In genomic region chr21:38999148-38999547, GRCh38 we compare ENCODE assay signal across 1 cellular context.
TF ChIP-seq lines count a peak whose summit lies in the region.

No MANE protein-coding gene starts in this region.

TF ChIP-seq in SK-N-SH, 30 proteins besides CTCF, POLR2A, EP300 and RAD21 (continued from another document):
- TF ChIP-seq ZBTB33 (IDR thresholded peaks at IDR 0.05; ENCODE audit: borderline replicate concordance, low read depth) (no peak), GABPA (IDR thresholded peaks at IDR 0.05; ENCODE audit: low read depth) (no peak), CHD2 (IDR thresholded peaks at IDR 0.05; ENCODE audit: low read length, partially characterized antibody) (peak; percentile 47), MEF2A (IDR thresholded peaks at IDR 0.05; ENCODE audit: borderline replicate concordance, low read depth) (no peak), MXI1 (IDR thresholded peaks at IDR 0.05; ENCODE audit: low read depth, low read length) (no peak), GATA2 (CRISPR knock-in tag; IDR thresholded peaks at IDR 0.05) (peak; percentile 64), YY1 (IDR thresholded peaks at IDR 0.05; ENCODE audit: low read depth) (no peak), TCF12 (IDR thresholded peaks at IDR 0.05) (peak; percentile 83), SMC3 (IDR thresholded peaks at IDR 0.05; ENCODE audit: low read depth, low read length) (no peak; the same call in 1 of the 2 replicates), RCOR1 (IDR thresholded peaks at IDR 0.05; ENCODE audit: low read length) (peak; percentile 49; the same call in 1 of the 2 replicates), RFX5 (IDR thresholded peaks at IDR 0.05; ENCODE audit: low read length) (peak; percentile 29; the same call in 1 of the 2 replicates), MAX (IDR thresholded peaks at IDR 0.05; ENCODE audit: low read depth) (no peak), NRF1 (IDR thresholded peaks at IDR 0.05; ENCODE audit: low read depth, low read length) (no peak)
